Comparison of ENCODE assay signal across 3 cellular contexts in genomic region chr2:81852651-81853050, GRCh38.
"Had no signal": no experiment of that assay in that cellular context is flagged by ENCODE, and none has a peak within 500 bp of the region (broad histone marks: within the 10 kb centered on the region; RNA-seq: fewer than 3 reads in every experiment).

No MANE protein-coding gene starts in this region.

- DNase-seq: GDM1, GF-D8 had no signal

- H3K4me3 ChIP-seq: GM12878 had no signal
